8 cellular contexts compared by ENCODE assay signal in genomic region chr20:12925214-12925755, GRCh38.
A peak's percentile ranks its signal among the peaks of the same experiment; 100 is the strongest.
DNase-seq lines count a peak whose midpoint lies in the region; ATAC-seq and TF ChIP-seq lines count a peak whose summit lies in the region.

No MANE protein-coding gene starts in this region.

- DNase-seq in DMS 273 (lab: John Stamatoyannopoulos, UW; ENCODE audit: unreplicated experiment) (peak; percentile 87), GM19240 (ENCODE audit: insufficient read length, low spot score) (peak; percentile 29), NCI-H2171 (lab: John Stamatoyannopoulos, UW) (peak; percentile 84), WERI-Rb-1 (peak; percentile 80), fibroblast of villous mesenchyme (ENCODE audit: low read depth) (peak; percentile 85), non-pigmented ciliary epithelial cell (ENCODE audit: low read depth) (peak; percentile 62)
- no peak for DNase-seq in stimulated activated naive CD4-positive, alpha-beta T cell treated with Interleukin-2 at 50 U/mL for 16 hours (lab: John Stamatoyannopoulos, UW)

- no peaks in the 10 kb centered on the region for H3K36me3 ChIP-seq in WERI-Rb-1

- no peak overlapping the region for H3K4me3 ChIP-seq in WERI-Rb-1 (ENCODE audit: low read depth, low read length)
- H3K4me3 ChIP-seq in fibroblast of villous mesenchyme (ENCODE audit: low read depth, low read length): no peak overlapping the region

- no peaks in the 10 kb centered on the region for H3K27me3 ChIP-seq in WERI-Rb-1 (ENCODE audit: insufficient read depth, low read depth, severe bottlenecking)

- TF ChIP-seq CTCF in WERI-Rb-1 (IDR thresholded peaks at IDR 0.05; ENCODE audit: low read depth, low read length) (peak; percentile 80), fibroblast of villous mesenchyme (IDR thresholded peaks at IDR 0.05; ENCODE audit: insufficient read depth, low read depth, low read length) (peak; percentile 98)

- H3K27ac ChIP-seq in WERI-Rb-1: no peak overlapping the region

- ATAC-seq in HG03135 (IDR thresholded peaks at IDR 0.05; ENCODE audit: unreplicated experiment): peak; percentile 97

- no peaks in the 10 kb centered on the region for H3K9me3 ChIP-seq in WERI-Rb-1 (ENCODE audit: severe bottlenecking)
